In genomic region chr16:58733671-58734458, GRCh38 we compare ENCODE assay signal across 1 cellular context.
TF ChIP-seq lines count a peak whose summit lies in the region.

GOT2 (minus strand) TSS chr16:58734316; CDS start chr16:58734228, 88 bp downstream.

TF ChIP-seq in GM12878, 131 proteins besides CTCF, POLR2A, EP300 and RAD21 (continued from another document and continues in another):
- no peak for TF ChIP-seq IRF3 (IDR thresholded peaks at IDR 0.05)
- TF ChIP-seq NR2F1 (conservative IDR thresholded peaks at IDR 0.05): no peak; the same call in 1 of the 2 replicates
- TF ChIP-seq MLLT1 (IDR thresholded peaks at IDR 0.05): no peak
- TF ChIP-seq ASH2L (IDR thresholded peaks at IDR 0.05; ENCODE audit: borderline replicate concordance, low read depth): no peak
- no peak for TF ChIP-seq HDAC2 (IDR thresholded peaks at IDR 0.05)
- TF ChIP-seq CHD4 (IDR thresholded peaks at IDR 0.05): no peak
- TF ChIP-seq, protein P1, sequence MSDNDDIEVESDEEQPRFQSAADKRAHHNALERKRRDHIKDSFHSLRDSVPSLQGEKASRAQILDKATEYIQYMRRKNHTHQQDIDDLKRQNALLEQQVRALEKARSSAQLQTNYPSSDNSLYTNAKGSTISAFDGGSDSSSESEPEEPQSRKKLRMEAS (IDR thresholded peaks at IDR 0.05; ENCODE audit: low read depth, low read length): peak; percentile 63; the same call in 1 of the 2 replicates
- no peak for TF ChIP-seq HDGF (IDR thresholded peaks at IDR 0.05)
- TF ChIP-seq TARDBP (IDR thresholded peaks at IDR 0.05; ENCODE audit: borderline replicate concordance): no peak; the same call in 1 of the 2 replicates
- TF ChIP-seq MYB (IDR thresholded peaks at IDR 0.05; ENCODE audit: borderline replicate concordance, low read depth, low read length): no peak
- TF ChIP-seq IKZF2 (IDR thresholded peaks at IDR 0.05): peak; percentile 44 to 52; a peak in 2 of 4 replicates
- peak; percentile 69 to 81; a peak in 3 of 4 replicates for TF ChIP-seq BHLHE40 (IDR thresholded peaks at IDR 0.05; ENCODE audit: borderline replicate concordance in 1 of 2, low read depth in 2 of 2, low read length in 1 of 2)
- TF ChIP-seq BMI1 (IDR thresholded peaks at IDR 0.05; ENCODE audit: borderline replicate concordance): no peak
- peak; percentile 59; the same call in 1 of the 2 replicates for TF ChIP-seq NKRF (conservative IDR thresholded peaks at IDR 0.05)
- TF ChIP-seq SKIL (IDR thresholded peaks at IDR 0.05; ENCODE audit: low read depth, poor library complexity, severe bottlenecking): no peak
- TF ChIP-seq ZNF217 (IDR thresholded peaks at IDR 0.05): no peak
- TF ChIP-seq KLF5 (IDR thresholded peaks at IDR 0.05; ENCODE audit: partially characterized antibody): peak; percentile 24
- peak; percentile 64; the same call in 1 of the 2 replicates for TF ChIP-seq CREB1 (IDR thresholded peaks at IDR 0.05; ENCODE audit: low read depth)
- TF ChIP-seq SREBF1 (IDR thresholded peaks at IDR 0.05; ENCODE audit: low read length): no peak
- TF ChIP-seq ZBTB33 (IDR thresholded peaks at IDR 0.05): no peak
- peak; percentile 84 for TF ChIP-seq MEF2B (IDR thresholded peaks at IDR 0.05; ENCODE audit: partially characterized antibody, poor library complexity, severe bottlenecking)
- TF ChIP-seq, protein P2, sequence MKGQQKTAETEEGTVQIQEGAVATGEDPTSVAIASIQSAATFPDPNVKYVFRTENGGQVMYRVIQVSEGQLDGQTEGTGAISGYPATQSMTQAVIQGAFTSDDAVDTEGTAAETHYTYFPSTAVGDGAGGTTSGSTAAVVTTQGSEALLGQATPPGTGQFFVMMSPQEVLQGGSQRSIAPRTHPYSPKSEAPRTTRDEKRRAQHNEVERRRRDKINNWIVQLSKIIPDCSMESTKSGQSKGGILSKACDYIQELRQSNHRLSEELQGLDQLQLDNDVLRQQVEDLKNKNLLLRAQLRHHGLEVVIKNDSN (IDR thresholded peaks at IDR 0.05; ENCODE audit: borderline replicate concordance, extremely low read length, insufficient read depth, low read depth, low read length): no peak
- peak; percentile 66; the same call in 1 of the 2 replicates for TF ChIP-seq CHD2 (IDR thresholded peaks at IDR 0.05; ENCODE audit: borderline replicate concordance, low read depth, low read length)
- no peak for TF ChIP-seq BRCA1 (IDR thresholded peaks at IDR 0.05; ENCODE audit: low read depth, low read length)
- TF ChIP-seq GATAD2B (conservative IDR thresholded peaks at IDR 0.05; ENCODE audit: low read depth): peak; percentile 52; the same call in 1 of the 2 replicates
- no peak for TF ChIP-seq USF2 (IDR thresholded peaks at IDR 0.05; ENCODE audit: borderline replicate concordance, low read depth, low read length)
- no peak for TF ChIP-seq CEBPB (IDR thresholded peaks at IDR 0.05; ENCODE audit: borderline replicate concordance in 1 of 2, low read depth in 2 of 2, low read length in 2 of 2)
- TF ChIP-seq NFYA (IDR thresholded peaks at IDR 0.05; ENCODE audit: borderline replicate concordance, low read depth, low read length): no peak
- no peak for TF ChIP-seq NFXL1 (IDR thresholded peaks at IDR 0.05; ENCODE audit: borderline replicate concordance)
- no peak for TF ChIP-seq RBBP5 (conservative IDR thresholded peaks at IDR 0.05)
- peak; percentile 75 for TF ChIP-seq YY1 (IDR thresholded peaks at IDR 0.05; ENCODE audit: low read depth, low read length)
- TF ChIP-seq, protein P3, sequence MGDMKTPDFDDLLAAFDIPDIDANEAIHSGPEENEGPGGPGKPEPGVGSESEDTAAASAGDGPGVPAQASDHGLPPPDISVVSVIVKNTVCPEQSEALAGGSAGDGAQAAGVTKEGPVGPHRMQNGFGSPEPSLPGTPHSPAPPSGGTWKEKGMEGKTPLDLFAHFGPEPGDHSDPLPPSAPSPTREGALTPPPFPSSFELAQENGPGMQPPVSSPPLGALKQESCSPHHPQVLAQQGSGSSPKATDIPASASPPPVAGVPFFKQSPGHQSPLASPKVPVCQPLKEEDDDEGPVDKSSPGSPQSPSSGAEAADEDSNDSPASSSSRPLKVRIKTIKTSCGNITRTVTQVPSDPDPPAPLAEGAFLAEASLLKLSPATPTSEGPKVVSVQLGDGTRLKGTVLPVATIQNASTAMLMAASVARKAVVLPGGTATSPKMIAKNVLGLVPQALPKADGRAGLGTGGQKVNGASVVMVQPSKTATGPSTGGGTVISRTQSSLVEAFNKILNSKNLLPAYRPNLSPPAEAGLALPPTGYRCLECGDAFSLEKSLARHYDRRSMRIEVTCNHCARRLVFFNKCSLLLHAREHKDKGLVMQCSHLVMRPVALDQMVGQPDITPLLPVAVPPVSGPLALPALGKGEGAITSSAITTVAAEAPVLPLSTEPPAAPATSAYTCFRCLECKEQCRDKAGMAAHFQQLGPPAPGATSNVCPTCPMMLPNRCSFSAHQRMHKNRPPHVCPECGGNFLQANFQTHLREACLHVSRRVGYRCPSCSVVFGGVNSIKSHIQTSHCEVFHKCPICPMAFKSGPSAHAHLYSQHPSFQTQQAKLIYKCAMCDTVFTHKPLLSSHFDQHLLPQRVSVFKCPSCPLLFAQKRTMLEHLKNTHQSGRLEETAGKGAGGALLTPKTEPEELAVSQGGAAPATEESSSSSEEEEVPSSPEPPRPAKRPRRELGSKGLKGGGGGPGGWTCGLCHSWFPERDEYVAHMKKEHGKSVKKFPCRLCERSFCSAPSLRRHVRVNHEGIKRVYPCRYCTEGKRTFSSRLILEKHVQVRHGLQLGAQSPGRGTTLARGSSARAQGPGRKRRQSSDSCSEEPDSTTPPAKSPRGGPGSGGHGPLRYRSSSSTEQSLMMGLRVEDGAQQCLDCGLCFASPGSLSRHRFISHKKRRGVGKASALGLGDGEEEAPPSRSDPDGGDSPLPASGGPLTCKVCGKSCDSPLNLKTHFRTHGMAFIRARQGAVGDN (IDR thresholded peaks at IDR 0.05): no peak
- TF ChIP-seq SP1 (IDR thresholded peaks at IDR 0.05; ENCODE audit: low read depth, low read length): peak; percentile 61
- no peak for TF ChIP-seq PML (IDR thresholded peaks at IDR 0.05; ENCODE audit: low read length)
- TF ChIP-seq PRDM15 (CRISPR knock-in tag; IDR thresholded peaks at IDR 0.05): no peak
- peak; percentile 28; the same call in 1 of the 2 replicates for TF ChIP-seq DPF2 (IDR thresholded peaks at IDR 0.05)
- peak; percentile 42; the same call in 1 of the 2 replicates for TF ChIP-seq RUNX3 (IDR thresholded peaks at IDR 0.05; ENCODE audit: low read length)
- peak; percentile 87 for TF ChIP-seq MXI1 (IDR thresholded peaks at IDR 0.05; ENCODE audit: low read depth, low read length)
- TF ChIP-seq RFX5 (IDR thresholded peaks at IDR 0.05; ENCODE audit: low read depth, low read length): no peak
- no peak for TF ChIP-seq POLR2AphosphoS2 (IDR thresholded peaks at IDR 0.05; ENCODE audit: low read depth, low read length)
- TF ChIP-seq CBX5 (IDR thresholded peaks at IDR 0.05; ENCODE audit: low read depth): peak; percentile 73; the same call in 1 of the 2 replicates
- TF ChIP-seq NFIC (IDR thresholded peaks at IDR 0.05; ENCODE audit: low read depth, low read length): no peak
